Comparison of ENCODE assay signal across 8 cellular contexts in the genomic region with DNA sequence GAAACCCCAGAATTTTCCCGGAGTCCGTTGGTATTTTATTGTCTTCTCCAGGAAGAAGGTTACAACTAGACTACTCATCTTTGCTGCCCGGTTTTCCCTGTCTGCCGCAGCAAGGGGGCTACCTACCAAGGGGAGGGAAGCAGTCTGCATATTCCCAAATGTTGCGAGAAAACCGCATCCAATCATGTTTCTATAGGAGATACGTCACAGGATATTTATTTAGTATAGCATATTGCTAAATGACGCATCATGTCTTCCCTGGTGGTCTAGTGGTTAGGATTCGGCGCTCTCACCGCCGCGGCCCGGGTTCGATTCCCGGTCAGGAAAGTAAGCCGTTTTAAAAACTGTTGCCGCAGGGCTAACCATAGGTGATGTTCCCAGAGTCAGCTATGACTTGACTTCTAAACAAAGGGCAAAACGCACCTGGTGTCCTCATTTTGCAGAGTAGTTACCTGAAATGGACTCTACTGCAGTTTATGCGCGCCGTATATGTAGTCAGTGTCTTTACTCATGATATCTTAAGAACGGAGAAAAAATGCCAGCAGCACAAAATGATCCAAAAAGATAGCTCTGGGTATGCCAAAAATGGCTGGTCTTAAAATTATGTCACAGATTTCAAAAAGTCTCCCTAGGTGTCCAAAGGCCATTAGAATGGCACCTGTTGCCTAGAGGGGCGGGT. TPM values are rescaled to one million over a fixed set of nuclear protein-coding genes. Genes with fewer than 3 reads are reported as not detected.
DNase-seq lines count a peak whose midpoint lies in the region; ATAC-seq and TF ChIP-seq lines count a peak whose summit lies in the region.

No MANE protein-coding gene starts in this region.

- peak overlapping the region; percentile 85 for H3K27ac Mint-ChIP-seq in activated CD8-positive, alpha-beta memory T cell treated with anti-CD3 and anti-CD28 coated beads, Interleukin-2, amount 10 ng/mL, durations not matched to agents 7 days and 5 days
- peak overlapping the region; percentile 99 for H3K27ac Mint-ChIP-seq in endodermal cell

- no peaks in the 10 kb centered on the region for H3K27me3 ChIP-seq in BJ (ENCODE audit: control insufficient read depth, insufficient read depth, low read length)
- no peaks in the 10 kb centered on the region for H3K27me3 ChIP-seq in HL-60 (ENCODE audit: insufficient read depth, poor library complexity, severe bottlenecking)
- H3K27me3 ChIP-seq in endodermal cell (ENCODE audit: control insufficient read depth, insufficient read depth, low read length, poor library complexity, severe bottlenecking), result no peaks in the 10 kb centered on the region

- H3K9ac ChIP-seq in endodermal cell (ENCODE audit: extremely low read depth, low read length, poor library complexity, severe bottlenecking), result peak overlapping the region; percentile 95

- H3K27me3 Mint-ChIP-seq in activated CD8-positive, alpha-beta memory T cell treated with anti-CD3 and anti-CD28 coated beads, Interleukin-2, amount 10 ng/mL, durations not matched to agents 7 days and 5 days, result peaks cover 10% of the 10 kb centered on the region
- H3K27me3 Mint-ChIP-seq in endodermal cell (ENCODE audit: insufficient read depth), result peaks cover 5% of the 10 kb centered on the region

- intact Hi-C loops in mucosa of descending colon (cut with DNase I, micrococcal nuclease), result no loop called here

- H3K27ac ChIP-seq in HL-60 (replicated peaks), result peak overlapping the region; percentile 88
- peak overlapping the region; percentile 93 for H3K27ac ChIP-seq in endodermal cell (ENCODE audit: low read depth, low read length)

- DNase-seq in BJ (ENCODE audit: low read depth), result no peak
- peak in 1 of 2 experiments; percentile 78 for DNase-seq in HL-60 (ENCODE audit: low read depth in 1 of 2, low spot score in 1 of 2)
- DNase-seq in NOMO-1 (lab: John Stamatoyannopoulos, UW; ENCODE audit: unreplicated experiment in 2 of 2), result peak; percentile 74 to 82
- peak; percentile 86 for DNase-seq in activated CD8-positive, alpha-beta memory T cell treated with anti-CD3 and anti-CD28 coated beads, Interleukin-2, amount 10 ng/mL, durations not matched to agents 7 days and 5 days
- peak; percentile 95 for DNase-seq in endodermal cell
- DNase-seq in mucosa of descending colon, result peak; percentile 81 to 90 (median 86)
- peak; percentile 70 to 73 for DNase-seq in stimulated activated CD8-positive, alpha-beta memory T cell treated with anti-CD3 and anti-CD28 coated beads, Interleukin-2, amount 100 ng/mL, for 1 hour (ENCODE audit: low read depth in 2 of 2)

- H3K9me3 ChIP-seq in endodermal cell (ENCODE audit: control insufficient read depth, low read length) (no peaks in the 10 kb centered on the region), mucosa of descending colon (no peaks in the 10 kb centered on the region)

- H3K36me3 Mint-ChIP-seq in activated CD8-positive, alpha-beta memory T cell treated with anti-CD3 and anti-CD28 coated beads, Interleukin-2, amount 10 ng/mL, durations not matched to agents 7 days and 5 days, result no peaks in the 10 kb centered on the region
- no peaks in the 10 kb centered on the region for H3K36me3 Mint-ChIP-seq in endodermal cell (ENCODE audit: low read depth)

- CTCF ChIA-PET in BJ (lab: Yijun Ruan, JAX), result interaction anchor here (1.1 to 3.2 kb wide), 4 partner anchors 8 to 16 kb away, joined by 3 to 9 read pairs (median 4); partner anchors contain the start of gene ZNF692
- CTCF ChIA-PET in activated CD8-positive, alpha-beta memory T cell treated with anti-CD3 and anti-CD28 coated beads, Interleukin-2, amount 10 ng/mL, durations not matched to agents 7 days and 5 days (lab: Charles Lee), result interaction anchor here (0.8 to 2.2 kb wide), 5 partner anchors 12 to 33 kb away, joined by 3 to 8 read pairs (median 4); partner anchors contain the start of gene PGBD2

- TF ChIP-seq CTCF in BJ (IDR thresholded peaks at IDR 0.05; ENCODE audit: insufficient read depth, low read depth, low read length) (no peak), HL-60 (IDR thresholded peaks at IDR 0.05; ENCODE audit: insufficient read depth, low read length) (no peak), endodermal cell (conservative IDR thresholded peaks at IDR 0.05) (no peak), mucosa of descending colon (IDR thresholded peaks at IDR 0.05) (no peak)

- H3K4me3 Mint-ChIP-seq in activated CD8-positive, alpha-beta memory T cell treated with anti-CD3 and anti-CD28 coated beads, Interleukin-2, amount 10 ng/mL, durations not matched to agents 7 days and 5 days, result peak overlapping the region; percentile 91
- H3K4me3 Mint-ChIP-seq in endodermal cell, result peak overlapping the region; percentile 94

- POLR2A ChIA-PET in BJ (lab: Charles Lee), result no interaction called here

- H3K4me1 ChIP-seq in endodermal cell (ENCODE audit: control insufficient read depth, insufficient read depth, low read length), result no peaks in the 10 kb centered on the region
- H3K4me1 ChIP-seq in mucosa of descending colon (ENCODE audit: low read depth), result peaks cover 5% of the 10 kb centered on the region

- ATAC-seq in GM19468 (IDR thresholded peaks at IDR 0.05; ENCODE audit: extremely low read depth, unreplicated experiment) (peak; percentile 59), mucosa of descending colon (peak; percentile 79)
- peak; percentile 60 for ATAC-seq in activated CD8-positive, alpha-beta memory T cell treated with anti-CD3 and anti-CD28 coated beads, Interleukin-2, amount 10 ng/mL, durations not matched to agents 7 days and 5 days

- WGBS in endodermal cell (ENCODE audit: insufficient coverage in 1 of 2, insufficient read length in 1 of 2), 2 experiments, result 8 to 11% methylated on average over 22 to 24 of the region's 24 CpGs

- H3K36me3 ChIP-seq in BJ (ENCODE audit: control insufficient read depth, insufficient read depth, low read length), result no peaks in the 10 kb centered on the region
- H3K36me3 ChIP-seq in endodermal cell (ENCODE audit: control insufficient read depth, insufficient read depth, low read length), result no peaks in the 10 kb centered on the region
- no peaks in the 10 kb centered on the region for H3K36me3 ChIP-seq in mucosa of descending colon (ENCODE audit: low read depth)

- H3K4me1 Mint-ChIP-seq in activated CD8-positive, alpha-beta memory T cell treated with anti-CD3 and anti-CD28 coated beads, Interleukin-2, amount 10 ng/mL, durations not matched to agents 7 days and 5 days, result peaks cover 21% of the 10 kb centered on the region
- H3K4me1 Mint-ChIP-seq in endodermal cell, result peaks cover 2% of the 10 kb centered on the region

- H3K9me3 Mint-ChIP-seq in activated CD8-positive, alpha-beta memory T cell treated with anti-CD3 and anti-CD28 coated beads, Interleukin-2, amount 10 ng/mL, durations not matched to agents 7 days and 5 days (ENCODE audit: low read depth), result no peaks in the 10 kb centered on the region
- no peaks in the 10 kb centered on the region for H3K9me3 Mint-ChIP-seq in endodermal cell

- H3K4me3 ChIP-seq in BJ (ENCODE audit: low read depth, low read length) (peak overlapping the region; percentile 36), HL-60 (replicated peaks; ENCODE audit: insufficient read depth, low read length) (peak overlapping the region; percentile 69), endodermal cell (ENCODE audit: low read length) (peak overlapping the region; percentile 99), mucosa of descending colon (peak overlapping the region; percentile 42)

RNA-seq across cellular contexts. Expression of gene ZNF692, which starts 15.2 kb away (rescaled TPM):
- polyA plus RNA-seq in BJ (2011; rRNA removed), result 13.1 and 19.5 TPM in 2 replicates
- polyA minus RNA-seq in BJ (2011; rRNA and poly(A)+ RNA removed), result 3.6 and 5.7 TPM in 2 replicates
- total RNA-seq in activated CD8-positive, alpha-beta memory T cell treated with anti-CD3 and anti-CD28 coated beads, Interleukin-2, amount 10 ng/mL, durations not matched to agents 7 days and 5 days, result 10 to 100 TPM; 70.5 to 74.9 TPM
- total RNA-seq in endodermal cell (10 to 100 TPM; 47.6 to 50.3 TPM), mucosa of descending colon (10 to 100 TPM; 26.7 to 51.7 (median 43.6) TPM)
- polyA plus RNA-seq in endodermal cell (2013, experiment 1 of 2), result 79.3 TPM
- polyA plus RNA-seq in endodermal cell (2013, experiment 2 of 2), result 69.4 TPM

RNA-seq across cellular contexts. Expression of gene PGBD2, which starts 31.9 kb away (rescaled TPM):
- 3.8 and 4.2 TPM in 2 replicates for polyA plus RNA-seq in BJ (2011; rRNA removed)
- 3.1 and 3.9 TPM in 2 replicates for polyA minus RNA-seq in BJ (2011; rRNA and poly(A)+ RNA removed)
- 1 to 10 TPM; 6.3 to 7.7 TPM for total RNA-seq in activated CD8-positive, alpha-beta memory T cell treated with anti-CD3 and anti-CD28 coated beads, Interleukin-2, amount 10 ng/mL, durations not matched to agents 7 days and 5 days
- total RNA-seq in endodermal cell (1 to 10 TPM; 4.8 to 7.5 TPM), mucosa of descending colon (10 to 100 TPM in 2 of 3 donors, 1 to 10 TPM in 1; 6.6 to 11.7 (median 10.9) TPM)
- 6.7 TPM for polyA plus RNA-seq in endodermal cell (2013, experiment 1 of 2)
- polyA plus RNA-seq in endodermal cell (2013, experiment 2 of 2), result 5.4 TPM

RNA-seq across cellular contexts. Expression of gene ZNF672, which starts 36.1 kb away (rescaled TPM):
- polyA plus RNA-seq in BJ (2011; rRNA removed), result 13.9 and 17.1 TPM in 2 replicates
- polyA minus RNA-seq in BJ (2011; rRNA and poly(A)+ RNA removed), result 13.2 and 16.0 TPM in 2 replicates
- total RNA-seq in activated CD8-positive, alpha-beta memory T cell treated with anti-CD3 and anti-CD28 coated beads, Interleukin-2, amount 10 ng/mL, durations not matched to agents 7 days and 5 days, result 10 to 100 TPM; 53.8 to 72.3 TPM
- 10 to 100 TPM; 33.6 to 40.5 TPM for total RNA-seq in endodermal cell
- 26.2 TPM for polyA plus RNA-seq in endodermal cell (2013, experiment 1 of 2)
- 25.0 TPM for polyA plus RNA-seq in endodermal cell (2013, experiment 2 of 2)
- 10 to 100 TPM; 29.6 to 38.8 (median 38.3) TPM for total RNA-seq in mucosa of descending colon

RNA-seq across cellular contexts. Expression of gene SH3BP5L, which starts 48.4 kb away (rescaled TPM):
- 23.2 and 32.5 TPM in 2 replicates for polyA plus RNA-seq in BJ (2011; rRNA removed)
- polyA minus RNA-seq in BJ (2011; rRNA and poly(A)+ RNA removed), result 18.2 and 26.6 TPM in 2 replicates
- 10 to 100 TPM; 27.4 to 27.9 TPM for total RNA-seq in activated CD8-positive, alpha-beta memory T cell treated with anti-CD3 and anti-CD28 coated beads, Interleukin-2, amount 10 ng/mL, durations not matched to agents 7 days and 5 days
- total RNA-seq in endodermal cell, result 10 to 100 TPM; 27.2 to 30.2 TPM
- 19.6 TPM for polyA plus RNA-seq in endodermal cell (2013, experiment 1 of 2)
- 19.0 TPM for polyA plus RNA-seq in endodermal cell (2013, experiment 2 of 2)
- total RNA-seq in mucosa of descending colon, result 10 to 100 TPM; 27.2 to 31.0 (median 29.3) TPM

Comparison
In these comparisons a context has a peak if more than half of its experiments do, and no peak if none do; other contexts are left out.
1. H3K4me3 ChIP-seq: peak in every context shown above with its lines; median percentile 99 in endodermal cell; 69 in HL-60; 42 in mucosa of descending colon; 36 in BJ.